ENCODE assay signal across 19 cellular contexts in genomic region chr1:15226626-15227286, GRCh38. TPM values are rescaled to one million over a fixed set of nuclear protein-coding genes. Genes with fewer than 3 reads are reported as not detected.
"Had no signal": no experiment of that assay in that cellular context is flagged by ENCODE, and none has a peak within 500 bp of the region (broad histone marks: within the 10 kb centered on the region; RNA-seq: fewer than 3 reads in every experiment).

No MANE protein-coding gene starts in this region.

- DNase-seq: activated CD4-positive, alpha-beta T cell treated with anti-CD3 and anti-CD28 coated beads, Interleukin-2, amount 50 U/mL, for 1 hour; activated CD4-positive, CD25-positive, alpha-beta regulatory T cell treated with anti-CD3 and anti-CD28 coated beads, Interleukin-2, amount 50 U/mL, for 72 hours; activated CD8-positive, alpha-beta memory T cell treated with anti-CD3 and anti-CD28 coated beads, Interleukin-2, amount 50 U/mL, for 4 hours; activated naive CD4-positive, alpha-beta T cell treated with anti-CD3 and anti-CD28 coated beads for 36 hours; activated T-cell treated with anti-CD3 and anti-CD28 coated beads, Interleukin-2, amount 50 U/mL, for 4 hours; left colon; mucosa of descending colon; naive B cell; SIG-M5; testis had no signal

- H3K4me3 ChIP-seq: adrenal gland, breast epithelium, mucosa of descending colon, skin epidermis, testis had no signal

- H3K27ac Mint-ChIP-seq: activated naive CD4-positive, alpha-beta T cell treated with anti-CD3 and anti-CD28 coated beads for 36 hours; stimulated activated naive CD8-positive, alpha-beta T cell treated with anti-CD3 and anti-CD28 coated beads, Interleukin-15, Interleukin-2, amounts not matched to agents 100 ng/mL and 50 ng/mL, for 24 hours; T-helper 1 cell treated with Interleukin-12 subunit alpha and Interleukin-12 subunit beta and Interleukin-4 antibody, amounts not matched to agents 30 μg/mL and 1 μg/mL, for 36 hours had no signal

- H3K27ac ChIP-seq: adrenal gland, breast epithelium, skin epidermis, testis had no signal

- H3K9me3 ChIP-seq: adrenal gland, breast epithelium, mucosa of descending colon, testis had no signal

- H3K4me1 ChIP-seq: adrenal gland, breast epithelium had no signal

- H3K4me3 Mint-ChIP-seq: activated naive CD4-positive, alpha-beta T cell treated with anti-CD3 and anti-CD28 coated beads for 36 hours; activated T-cell treated with anti-CD3 and anti-CD28 coated beads, Interleukin-2, amount 50 U/mL, for 4 hours; naive B cell; stimulated activated naive CD8-positive, alpha-beta T cell treated with anti-CD3 and anti-CD28 coated beads, Interleukin-15, Interleukin-2, amounts not matched to agents 100 ng/mL and 50 ng/mL, for 24 hours; T-helper 1 cell treated with Interleukin-12 subunit alpha and Interleukin-12 subunit beta and Interleukin-4 antibody, amounts not matched to agents 30 μg/mL and 1 μg/mL, for 36 hours had no signal

- ATAC-seq: activated T-cell treated with anti-CD3 and anti-CD28 coated beads, Interleukin-2, amount 50 U/mL, for 4 hours; left colon; mucosa of descending colon had no signal

- H3K36me3 ChIP-seq: adrenal gland, breast epithelium had no signal

- H3K36me3 Mint-ChIP-seq: naive B cell had no signal

- H3K9me3 Mint-ChIP-seq: activated naive CD4-positive, alpha-beta T cell treated with anti-CD3 and anti-CD28 coated beads for 36 hours; activated T-cell treated with anti-CD3 and anti-CD28 coated beads, Interleukin-2, amount 50 U/mL, for 4 hours; naive B cell; stimulated activated naive CD8-positive, alpha-beta T cell treated with anti-CD3 and anti-CD28 coated beads, Interleukin-15, Interleukin-2, amounts not matched to agents 100 ng/mL and 50 ng/mL, for 24 hours; T-helper 1 cell treated with Interleukin-12 subunit alpha and Interleukin-12 subunit beta and Interleukin-4 antibody, amounts not matched to agents 30 μg/mL and 1 μg/mL, for 36 hours had no signal

- H3K27me3 ChIP-seq: adrenal gland, breast epithelium, testis had no signal

- FAIRE-seq: astrocyte had no signal

RNA-seq across cellular contexts. Expression of gene FHAD1, which starts 20.3 kb away (rescaled TPM):
- total RNA-seq: chondrocyte, glomerular endothelial cell, lung microvascular endothelial cell had no signal
